In the genomic region with DNA sequence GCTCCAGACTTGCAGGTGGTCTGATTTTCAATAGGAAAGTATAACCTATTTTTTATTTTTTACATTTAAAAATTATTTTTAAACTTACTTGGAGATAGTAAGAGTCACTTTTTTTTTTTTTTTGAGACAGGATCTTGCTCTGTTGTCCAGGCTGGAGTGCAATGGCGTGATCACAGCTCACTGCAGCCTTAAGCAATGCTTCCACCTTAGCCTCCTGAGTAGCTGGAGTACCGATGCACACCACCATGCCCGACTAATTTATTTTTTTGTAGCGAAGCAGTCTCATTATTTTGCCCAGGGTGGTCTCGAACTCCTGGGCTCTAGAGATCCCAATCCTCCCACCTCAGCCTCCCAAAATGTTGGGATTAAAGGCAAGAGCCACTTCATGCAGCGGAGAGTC, we compare ENCODE assay signal across 26 cellular contexts.
DNase-seq lines count a peak whose midpoint lies in the region; ATAC-seq and TF ChIP-seq lines count a peak whose summit lies in the region.
"Had no signal": no experiment of that assay in that cellular context is flagged by ENCODE, and none has a peak within 500 bp of the region (broad histone marks: within the 10 kb centered on the region; RNA-seq: fewer than 3 reads in every experiment).

No MANE protein-coding gene starts in this region.

- no CpG with 5 or more reads among the region's 6 CpGs for WGBS in trophoblast cell (ENCODE audit: extremely low coverage, insufficient coverage, insufficient read length)

- POLR2A ChIA-PET in HEK293 (lab: Yijun Ruan, JAX), result no interaction called here

- peak overlapping the region; percentile 0 for H3K14ac ChIP-seq in trophoblast cell (ENCODE audit: low read length)

- DNase-seq in ascending aorta (ENCODE audit: low spot score in 2 of 2), result no peak
- no peak for DNase-seq in trophoblast cell
- no peak for DNase-seq in sciatic nerve (ENCODE audit: low spot score)
- no peak for DNase-seq in activated naive CD8-positive, alpha-beta T cell treated with anti-CD3 and anti-CD28 coated beads for 36 hours
- DNase-seq: activated CD4-positive, alpha-beta T cell treated with anti-CD3 and anti-CD28 coated beads, Interleukin-2, amount 10 ng/mL, durations not matched to agents 7 days and 5 days; CD8-positive, alpha-beta memory T cell; effector CD8-positive, alpha-beta T cell; hippocampal formation; NCI-H1417 treated with DMSO at 0.1 percent for 48 hours; NCI-H524 treated with DMSO at 0.1 percent for 48 hours; NK-92 treated with Interleukin-12 subunit alpha and Interleukin-12 subunit beta, amount 100 ng/mL, for 24 hours; SHP77; stimulated activated naive B cell treated with anti-CD40 and anti-IgM and Interleukin-4, amounts not matched to agents 10 μg/mL and 1 μg/mL and 100 μg/mL, for 72 hours had no signal

- H2AFZ ChIP-seq in trophoblast cell (ENCODE audit: insufficient read depth, low read length, poor library complexity), result no peak overlapping the region

- H3K4ac ChIP-seq in trophoblast cell (ENCODE audit: low read depth, low read length), result no peak overlapping the region

- H4K8ac ChIP-seq in trophoblast cell (ENCODE audit: low read depth, low read length), result peak overlapping the region; percentile 0

- H3K27ac Mint-ChIP-seq in activated naive CD8-positive, alpha-beta T cell treated with anti-CD3 and anti-CD28 coated beads for 36 hours, result no peak overlapping the region
- H3K27ac Mint-ChIP-seq: activated CD4-positive, alpha-beta T cell treated with anti-CD3 and anti-CD28 coated beads, Interleukin-2, amount 10 ng/mL, durations not matched to agents 7 days and 5 days; activated naive CD4-positive, alpha-beta T cell treated with anti-CD3 and anti-CD28 coated beads, Interleukin-2, amount 50 U/mL, for 24 hours; natural killer cell treated with Interleukin-12 subunit alpha and Interleukin-12 subunit beta and Interleukin-15 and Interleukin-18, amount 100 ng/mL, for 72 hours; stimulated activated naive B cell treated with anti-CD40 and anti-IgM and Interleukin-4, amounts not matched to agents 10 μg/mL and 1 μg/mL and 100 μg/mL, for 72 hours had no signal

- intact Hi-C loops in ascending aorta (cut with DNase I), result no loop called here
- intact Hi-C loops in sciatic nerve (cut with DNase I), result no loop called here

- CTCF ChIA-PET in HEK293 (lab: Yijun Ruan, JAX), result interaction anchor here (0.6 to 2.0 kb wide), 4 partner anchors 46 to 203 kb away, joined by 3 to 5 read pairs (median 4); no protein-coding TSS in a partner anchor

- no peaks in the 10 kb centered on the region for H3K4me1 Mint-ChIP-seq in activated naive CD8-positive, alpha-beta T cell treated with anti-CD3 and anti-CD28 coated beads for 36 hours
- H3K4me1 Mint-ChIP-seq: activated CD4-positive, alpha-beta T cell treated with anti-CD3 and anti-CD28 coated beads, Interleukin-2, amount 10 ng/mL, durations not matched to agents 7 days and 5 days; activated naive CD4-positive, alpha-beta T cell treated with anti-CD3 and anti-CD28 coated beads, Interleukin-2, amount 50 U/mL, for 24 hours; CD8-positive, alpha-beta memory T cell; WTC11 had no signal

- no peaks in the 10 kb centered on the region for H3K36me3 ChIP-seq in HEK293 (ENCODE audit: control insufficient read depth in 2 of 2, insufficient read depth in 1 of 2, low read length in 2 of 2)
- no peaks in the 10 kb centered on the region for H3K36me3 ChIP-seq in ascending aorta
- no peaks in the 10 kb centered on the region for H3K36me3 ChIP-seq in trophoblast cell (ENCODE audit: control insufficient read depth in 1 of 2, insufficient read depth in 2 of 2, low read length in 2 of 2)
- H3K36me3 ChIP-seq: BE2C, cardiac muscle cell had no signal

- peak overlapping the region; percentile 61 for H3K27ac ChIP-seq in 22Rv1
- no peak overlapping the region for H3K27ac ChIP-seq in HEK293 (ENCODE audit: extremely low read depth, low read depth, low read length)
- H3K27ac ChIP-seq in ascending aorta, result peak overlapping the region; percentile 68 to 73
- peak overlapping the region; percentile 72 for H3K27ac ChIP-seq in trophoblast cell (ENCODE audit: low read depth, low read length)
- H3K27ac ChIP-seq: cardiac muscle cell, skin epidermis had no signal

- H3K79me1 ChIP-seq in trophoblast cell (ENCODE audit: low read length), result peaks cover 21% of the 10 kb centered on the region

- ATAC-seq in HG02884 (IDR thresholded peaks at IDR 0.05; ENCODE audit: unreplicated experiment) (no peak), GM21576 (IDR thresholded peaks at IDR 0.05; ENCODE audit: unreplicated experiment) (no peak), sciatic nerve (no peak)
- ATAC-seq: natural killer cell treated with Interleukin-12 subunit alpha and Interleukin-12 subunit beta and Interleukin-15 and Interleukin-18, amount 100 ng/mL, for 72 hours; stimulated activated naive B cell treated with anti-CD40 and anti-IgM and Interleukin-4, amounts not matched to agents 10 μg/mL and 1 μg/mL and 100 μg/mL, for 72 hours; WTC11 had no signal

- peak overlapping the region; percentile 58 for H2BK5ac ChIP-seq in trophoblast cell (ENCODE audit: low read depth, low read length, poor library complexity)

- TF ChIP-seq CTCF in 22Rv1 (IDR thresholded peaks at IDR 0.05) (no peak), HEK293 (tag by site-specific recombination; IDR thresholded peaks at IDR 0.05) (no peak), ascending aorta (IDR thresholded peaks at IDR 0.05) (no peak)

- peak overlapping the region; percentile 3 for H2BK12ac ChIP-seq in trophoblast cell (ENCODE audit: low read length)

- no peak overlapping the region for H3K4me3 ChIP-seq in HEK293 (ENCODE audit: low read depth, low read length)
- H3K4me3 ChIP-seq in ascending aorta, result no peak overlapping the region
- H3K4me3 ChIP-seq in trophoblast cell (ENCODE audit: low read depth, low read length), result no peak overlapping the region
- H3K4me3 ChIP-seq: A549, cardiac muscle cell, coronary artery, lung, skin epidermis had no signal

- no peaks in the 10 kb centered on the region for H3K9me3 ChIP-seq in HEK293 (ENCODE audit: control insufficient read depth, insufficient read depth, low read depth, low read length)
- H3K9me3 ChIP-seq in ascending aorta, result no peaks in the 10 kb centered on the region
- H3K9me3 ChIP-seq in trophoblast cell (ENCODE audit: insufficient read depth, low read depth, low read length), result no peaks in the 10 kb centered on the region
- H3K9me3 ChIP-seq: A549, BE2C had no signal

- peaks cover 6% of the 10 kb centered on the region for H3K27me3 Mint-ChIP-seq in activated naive CD8-positive, alpha-beta T cell treated with anti-CD3 and anti-CD28 coated beads for 36 hours
- H3K27me3 Mint-ChIP-seq: activated naive CD4-positive, alpha-beta T cell treated with anti-CD3 and anti-CD28 coated beads, Interleukin-2, amount 50 U/mL, for 24 hours had no signal

- H3K27me3 ChIP-seq in ascending aorta (no peaks in the 10 kb centered on the region), trophoblast cell (ENCODE audit: insufficient read depth, low read length) (no peaks in the 10 kb centered on the region)
- H3K27me3 ChIP-seq: BE2C, cardiac muscle cell had no signal

- H2BK120ac ChIP-seq in trophoblast cell (ENCODE audit: insufficient read depth, low read length, poor library complexity), result peak overlapping the region; percentile 67

- H3K18ac ChIP-seq in trophoblast cell (ENCODE audit: low read length), result no peak overlapping the region

- no peak overlapping the region for H3K9ac ChIP-seq in trophoblast cell (ENCODE audit: low read length)

- H3K4me3 Mint-ChIP-seq in activated naive CD8-positive, alpha-beta T cell treated with anti-CD3 and anti-CD28 coated beads for 36 hours, result no peak overlapping the region
- H3K4me3 Mint-ChIP-seq: activated CD4-positive, alpha-beta T cell treated with anti-CD3 and anti-CD28 coated beads, Interleukin-2, amount 10 ng/mL, durations not matched to agents 7 days and 5 days; activated naive CD4-positive, alpha-beta T cell treated with anti-CD3 and anti-CD28 coated beads, Interleukin-2, amount 50 U/mL, for 24 hours; CD8-positive, alpha-beta memory T cell; natural killer cell treated with Interleukin-12 subunit alpha and Interleukin-12 subunit beta and Interleukin-15 and Interleukin-18, amount 100 ng/mL, for 72 hours; stimulated activated naive B cell treated with anti-CD40 and anti-IgM and Interleukin-4, amounts not matched to agents 10 μg/mL and 1 μg/mL and 100 μg/mL, for 72 hours; WTC11 had no signal

- H4K12ac ChIP-seq in trophoblast cell (ENCODE audit: low read depth, low read length), result no peak overlapping the region

- no peaks in the 10 kb centered on the region for H3K4me1 ChIP-seq in HEK293 (ENCODE audit: control insufficient read depth, insufficient read depth, low read length)
- H3K4me1 ChIP-seq in ascending aorta, result peaks cover 17 to 21% of the 10 kb centered on the region in 2 donors
- H3K4me1 ChIP-seq in trophoblast cell (ENCODE audit: control insufficient read depth in 1 of 2, insufficient read depth in 2 of 2, low read length in 2 of 2), result peaks cover 15 to 24% of the 10 kb centered on the region in 2 experiments
- H3K4me1 ChIP-seq: BE2C had no signal

- no peak overlapping the region for H3K4me2 ChIP-seq in trophoblast cell (ENCODE audit: low read length)

- H2AK5ac ChIP-seq in trophoblast cell (ENCODE audit: low read length), result peak overlapping the region; percentile 1

- no peaks in the 10 kb centered on the region for H3K9me3 Mint-ChIP-seq in activated naive CD8-positive, alpha-beta T cell treated with anti-CD3 and anti-CD28 coated beads for 36 hours
- H3K9me3 Mint-ChIP-seq: activated CD4-positive, alpha-beta T cell treated with anti-CD3 and anti-CD28 coated beads, Interleukin-2, amount 10 ng/mL, durations not matched to agents 7 days and 5 days; activated naive CD4-positive, alpha-beta T cell treated with anti-CD3 and anti-CD28 coated beads, Interleukin-2, amount 50 U/mL, for 24 hours; CD8-positive, alpha-beta memory T cell; natural killer cell treated with Interleukin-12 subunit alpha and Interleukin-12 subunit beta and Interleukin-15 and Interleukin-18, amount 100 ng/mL, for 72 hours; stimulated activated naive B cell treated with anti-CD40 and anti-IgM and Interleukin-4, amounts not matched to agents 10 μg/mL and 1 μg/mL and 100 μg/mL, for 72 hours had no signal

- no peaks in the 10 kb centered on the region for H3K36me3 Mint-ChIP-seq in activated naive CD8-positive, alpha-beta T cell treated with anti-CD3 and anti-CD28 coated beads for 36 hours
- H3K36me3 Mint-ChIP-seq: activated naive CD4-positive, alpha-beta T cell treated with anti-CD3 and anti-CD28 coated beads, Interleukin-2, amount 50 U/mL, for 24 hours; CD8-positive, alpha-beta memory T cell; natural killer cell treated with Interleukin-12 subunit alpha and Interleukin-12 subunit beta and Interleukin-15 and Interleukin-18, amount 100 ng/mL, for 72 hours; stimulated activated naive B cell treated with anti-CD40 and anti-IgM and Interleukin-4, amounts not matched to agents 10 μg/mL and 1 μg/mL and 100 μg/mL, for 72 hours; WTC11 had no signal

- no peak overlapping the region for H3K23ac ChIP-seq in trophoblast cell (ENCODE audit: low read length)

- peak overlapping the region; percentile 63 for H4K91ac ChIP-seq in trophoblast cell (ENCODE audit: low read depth, low read length)

- H3K79me2 ChIP-seq in trophoblast cell (ENCODE audit: control insufficient read depth, insufficient read depth, low read length, poor library complexity), result peaks cover 3% of the 10 kb centered on the region

TF ChIP-seq in HEK293, 187 proteins besides CTCF, POLR2A, EP300 and RAD21 (continues in another document):
- TF ChIP-seq ZNF211 (tag by site-specific recombination; IDR thresholded peaks at IDR 0.05; ENCODE audit: low read depth), result no peak
